In genomic region chr22:35051791-35052190, GRCh38 we compare ENCODE assay signal across 16 cellular contexts. TPM values are rescaled to one million over a fixed set of nuclear protein-coding genes. Genes with fewer than 3 reads are reported as not detected.
DNase-seq lines count a peak whose midpoint lies in the region; ATAC-seq, FAIRE-seq and TF ChIP-seq lines count a peak whose summit lies in the region.
"Had no signal": no experiment of that assay in that cellular context is flagged by ENCODE, and none has a peak within 500 bp of the region (broad histone marks: within the 10 kb centered on the region; RNA-seq: fewer than 3 reads in every experiment).

No MANE protein-coding gene starts in this region.

- CTCF ChIA-PET in activated CD8-positive, alpha-beta T cell treated with anti-CD3 and anti-CD28 coated beads for 36 hours (lab: Charles Lee), result no interaction called here
- CTCF ChIA-PET in activated CD8-positive, alpha-beta T cell treated with anti-CD3 and anti-CD28 coated beads, Interleukin-2, amount 10 ng/mL, durations not matched to agents 7 days and 5 days (lab: Charles Lee), result no interaction called here

- POLR2A ChIA-PET in activated CD8-positive, alpha-beta T cell treated with anti-CD3 and anti-CD28 coated beads for 36 hours (lab: Charles Lee), result no interaction called here
- POLR2A ChIA-PET in activated CD8-positive, alpha-beta T cell treated with anti-CD3 and anti-CD28 coated beads, Interleukin-2, amount 10 ng/mL, durations not matched to agents 7 days and 5 days (lab: Charles Lee), result no interaction called here

- H3K27ac Mint-ChIP-seq in activated CD8-positive, alpha-beta T cell treated with anti-CD3 and anti-CD28 coated beads for 36 hours, result no peak overlapping the region
- no peak overlapping the region for H3K27ac Mint-ChIP-seq in activated CD8-positive, alpha-beta T cell treated with anti-CD3 and anti-CD28 coated beads, Interleukin-2, amount 10 ng/mL, durations not matched to agents 7 days and 5 days

- peak; percentile 20 for DNase-seq in activated CD8-positive, alpha-beta T cell treated with anti-CD3 and anti-CD28 coated beads for 36 hours
- DNase-seq in activated CD8-positive, alpha-beta T cell treated with anti-CD3 and anti-CD28 coated beads, Interleukin-2, amount 10 ng/mL, durations not matched to agents 7 days and 5 days, result no peak
- DNase-seq in GM12865 (ENCODE audit: low read depth) (peak; percentile 73), NCI-H69 (lab: John Stamatoyannopoulos, UW) (peak; percentile 23), epithelial cell of esophagus (ENCODE audit: low read depth) (peak; percentile 13), NCI-H526 (lab: John Stamatoyannopoulos, UW) (no peak), HTR-8/SVneo (ENCODE audit: insufficient read length, low spot score) (no peak)
- DNase-seq in stimulated activated CD4-positive, alpha-beta T cell treated with anti-CD3 and anti-CD28 coated beads, Interleukin-4, amount 100 ng/mL, for 4 hours, result no peak
- DNase-seq: GM23248; KBM-7; NCI-H1048; NCI-H146; NCI-H2081 treated with DMSO at 0.1 percent for 48 hours; NCI-H524; NK-92 treated with Interleukin-12 subunit alpha and Interleukin-12 subunit beta, amount 100 ng/mL, for 24 hours had no signal

- no peak for TF ChIP-seq CTCF in activated CD8-positive, alpha-beta T cell treated with anti-CD3 and anti-CD28 coated beads for 36 hours (IDR thresholded peaks at IDR 0.05)
- TF ChIP-seq CTCF in GM12865 (IDR thresholded peaks at IDR 0.05; ENCODE audit: insufficient read depth, low read depth, low read length, missing control alignments) (no peak), epithelial cell of esophagus (IDR thresholded peaks at IDR 0.05; ENCODE audit: insufficient read depth, low read depth, low read length, missing control alignments) (no peak)

- ATAC-seq in activated CD8-positive, alpha-beta T cell treated with anti-CD3 and anti-CD28 coated beads for 36 hours, result peak; percentile 90
- ATAC-seq in activated CD8-positive, alpha-beta T cell treated with anti-CD3 and anti-CD28 coated beads, Interleukin-2, amount 10 ng/mL, durations not matched to agents 7 days and 5 days, result no peak
- ATAC-seq: A549 had no signal

- H3K4me3 Mint-ChIP-seq in activated CD8-positive, alpha-beta T cell treated with anti-CD3 and anti-CD28 coated beads for 36 hours, result no peak overlapping the region
- no peak overlapping the region for H3K4me3 Mint-ChIP-seq in activated CD8-positive, alpha-beta T cell treated with anti-CD3 and anti-CD28 coated beads, Interleukin-2, amount 10 ng/mL, durations not matched to agents 7 days and 5 days

- H3K4me1 Mint-ChIP-seq in activated CD8-positive, alpha-beta T cell treated with anti-CD3 and anti-CD28 coated beads for 36 hours (ENCODE audit: low read depth), result peaks cover 2% of the 10 kb centered on the region
- no peaks in the 10 kb centered on the region for H3K4me1 Mint-ChIP-seq in activated CD8-positive, alpha-beta T cell treated with anti-CD3 and anti-CD28 coated beads, Interleukin-2, amount 10 ng/mL, durations not matched to agents 7 days and 5 days (ENCODE audit: low read depth)

- intact Hi-C loops in activated CD8-positive, alpha-beta T cell treated with anti-CD3 and anti-CD28 coated beads for 36 hours (cut with micrococcal nuclease), result no loop called here

- no peak for FAIRE-seq in HTR-8/SVneo (lab: Jason Lieb, UNC)
- FAIRE-seq: A549 had no signal

- H3K36me3 Mint-ChIP-seq in activated CD8-positive, alpha-beta T cell treated with anti-CD3 and anti-CD28 coated beads for 36 hours (ENCODE audit: low read depth), result no peaks in the 10 kb centered on the region
- no peaks in the 10 kb centered on the region for H3K36me3 Mint-ChIP-seq in activated CD8-positive, alpha-beta T cell treated with anti-CD3 and anti-CD28 coated beads, Interleukin-2, amount 10 ng/mL, durations not matched to agents 7 days and 5 days (ENCODE audit: low read depth)

- H3K27me3 Mint-ChIP-seq in activated CD8-positive, alpha-beta T cell treated with anti-CD3 and anti-CD28 coated beads for 36 hours, result peaks cover 9% of the 10 kb centered on the region
- H3K27me3 Mint-ChIP-seq in activated CD8-positive, alpha-beta T cell treated with anti-CD3 and anti-CD28 coated beads, Interleukin-2, amount 10 ng/mL, durations not matched to agents 7 days and 5 days (ENCODE audit: low read depth), result peaks cover 4% of the 10 kb centered on the region

- H3K4me3 ChIP-seq in GM12865 (ENCODE audit: low read depth, low read length) (no peak overlapping the region), epithelial cell of esophagus (ENCODE audit: low read length) (no peak overlapping the region)
- H3K4me3 ChIP-seq: A549, GM23248 had no signal

- H3K9me3 Mint-ChIP-seq in activated CD8-positive, alpha-beta T cell treated with anti-CD3 and anti-CD28 coated beads for 36 hours, result no peaks in the 10 kb centered on the region
- H3K9me3 Mint-ChIP-seq in activated CD8-positive, alpha-beta T cell treated with anti-CD3 and anti-CD28 coated beads, Interleukin-2, amount 10 ng/mL, durations not matched to agents 7 days and 5 days (ENCODE audit: insufficient read depth), result no peaks in the 10 kb centered on the region

RNA-seq across cellular contexts. Expression of gene ISX, which starts 14.2 kb away (rescaled TPM):
- total RNA-seq in activated CD8-positive, alpha-beta T cell treated with anti-CD3 and anti-CD28 coated beads for 36 hours, result not detected
- not detected for total RNA-seq in activated CD8-positive, alpha-beta T cell treated with anti-CD3 and anti-CD28 coated beads, Interleukin-2, amount 10 ng/mL, durations not matched to agents 7 days and 5 days
- total RNA-seq: GM23248 had no signal

Comparison
In these comparisons a context has a peak if more than half of its experiments do, and no peak if none do; other contexts are left out.
1. DNase-seq: peak in activated CD8-positive, alpha-beta T cell treated with anti-CD3 and anti-CD28 coated beads for 36 hours (single experiment), GM12865 (single experiment), NCI-H69 (single experiment) and epithelial cell of esophagus (single experiment); none in activated CD8-positive, alpha-beta T cell treated with anti-CD3 and anti-CD28 coated beads, Interleukin-2, amount 10 ng/mL, durations not matched to agents 7 days and 5 days (single experiment), NCI-H526 (0 of 2), HTR-8/SVneo (single experiment) and stimulated activated CD4-positive, alpha-beta T cell treated with anti-CD3 and anti-CD28 coated beads, Interleukin-4, amount 100 ng/mL, for 4 hours (0 of 2).